Comparison of ENCODE assay signal across 1 cellular context in the genomic region with DNA sequence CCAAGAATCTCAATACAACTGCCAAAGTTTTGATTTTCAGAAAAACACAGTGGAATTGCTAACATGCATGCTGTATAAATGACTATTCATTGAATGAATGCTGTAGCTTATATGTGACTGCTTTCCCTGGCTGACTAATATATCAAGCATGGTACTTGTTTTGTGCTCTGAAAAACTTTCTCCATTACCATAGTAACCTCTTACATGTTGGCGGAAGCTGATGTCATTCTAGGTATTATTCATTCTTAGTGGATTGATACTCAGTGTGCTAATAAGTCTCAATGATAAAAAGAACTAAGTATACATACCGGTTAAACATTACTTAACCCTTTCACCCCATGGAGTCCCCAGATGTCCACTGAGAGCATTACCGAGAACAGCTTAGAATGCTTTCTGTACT.
TF ChIP-seq lines count a peak whose summit lies in the region.

No MANE protein-coding gene starts in this region.

TF ChIP-seq in GM12878, 131 proteins besides CTCF, POLR2A, EP300 and RAD21 (continued from another document):
- no peak for TF ChIP-seq SMAD1 (IDR thresholded peaks at IDR 0.05; ENCODE audit: low read depth, partially characterized antibody)
- peak; percentile 29; the same call in 1 of the 2 replicates for TF ChIP-seq MTA2 (IDR thresholded peaks at IDR 0.05; ENCODE audit: low read depth)
- TF ChIP-seq ATF7 (IDR thresholded peaks at IDR 0.05; ENCODE audit: low read depth) = peak; percentile 85
- no peak for TF ChIP-seq TAF1 (IDR thresholded peaks at IDR 0.05; ENCODE audit: borderline replicate concordance, low read depth, low read length)
- TF ChIP-seq RUNX3 (IDR thresholded peaks at IDR 0.05; ENCODE audit: low read length) = no peak
- TF ChIP-seq, protein P1, sequence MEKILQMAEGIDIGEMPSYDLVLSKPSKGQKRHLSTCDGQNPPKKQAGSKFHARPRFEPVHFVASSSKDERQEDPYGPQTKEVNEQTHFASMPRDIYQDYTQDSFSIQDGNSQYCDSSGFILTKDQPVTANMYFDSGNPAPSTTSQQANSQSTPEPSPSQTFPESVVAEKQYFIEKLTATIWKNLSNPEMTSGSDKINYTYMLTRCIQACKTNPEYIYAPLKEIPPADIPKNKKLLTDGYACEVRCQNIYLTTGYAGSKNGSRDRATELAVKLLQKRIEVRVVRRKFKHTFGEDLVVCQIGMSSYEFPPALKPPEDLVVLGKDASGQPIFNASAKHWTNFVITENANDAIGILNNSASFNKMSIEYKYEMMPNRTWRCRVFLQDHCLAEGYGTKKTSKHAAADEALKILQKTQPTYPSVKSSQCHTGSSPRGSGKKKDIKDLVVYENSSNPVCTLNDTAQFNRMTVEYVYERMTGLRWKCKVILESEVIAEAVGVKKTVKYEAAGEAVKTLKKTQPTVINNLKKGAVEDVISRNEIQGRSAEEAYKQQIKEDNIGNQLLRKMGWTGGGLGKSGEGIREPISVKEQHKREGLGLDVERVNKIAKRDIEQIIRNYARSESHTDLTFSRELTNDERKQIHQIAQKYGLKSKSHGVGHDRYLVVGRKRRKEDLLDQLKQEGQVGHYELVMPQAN (conservative IDR thresholded peaks at IDR 0.05) = no peak
- TF ChIP-seq DPF2 (IDR thresholded peaks at IDR 0.05) = peak; percentile 71
- TF ChIP-seq, protein P2, sequence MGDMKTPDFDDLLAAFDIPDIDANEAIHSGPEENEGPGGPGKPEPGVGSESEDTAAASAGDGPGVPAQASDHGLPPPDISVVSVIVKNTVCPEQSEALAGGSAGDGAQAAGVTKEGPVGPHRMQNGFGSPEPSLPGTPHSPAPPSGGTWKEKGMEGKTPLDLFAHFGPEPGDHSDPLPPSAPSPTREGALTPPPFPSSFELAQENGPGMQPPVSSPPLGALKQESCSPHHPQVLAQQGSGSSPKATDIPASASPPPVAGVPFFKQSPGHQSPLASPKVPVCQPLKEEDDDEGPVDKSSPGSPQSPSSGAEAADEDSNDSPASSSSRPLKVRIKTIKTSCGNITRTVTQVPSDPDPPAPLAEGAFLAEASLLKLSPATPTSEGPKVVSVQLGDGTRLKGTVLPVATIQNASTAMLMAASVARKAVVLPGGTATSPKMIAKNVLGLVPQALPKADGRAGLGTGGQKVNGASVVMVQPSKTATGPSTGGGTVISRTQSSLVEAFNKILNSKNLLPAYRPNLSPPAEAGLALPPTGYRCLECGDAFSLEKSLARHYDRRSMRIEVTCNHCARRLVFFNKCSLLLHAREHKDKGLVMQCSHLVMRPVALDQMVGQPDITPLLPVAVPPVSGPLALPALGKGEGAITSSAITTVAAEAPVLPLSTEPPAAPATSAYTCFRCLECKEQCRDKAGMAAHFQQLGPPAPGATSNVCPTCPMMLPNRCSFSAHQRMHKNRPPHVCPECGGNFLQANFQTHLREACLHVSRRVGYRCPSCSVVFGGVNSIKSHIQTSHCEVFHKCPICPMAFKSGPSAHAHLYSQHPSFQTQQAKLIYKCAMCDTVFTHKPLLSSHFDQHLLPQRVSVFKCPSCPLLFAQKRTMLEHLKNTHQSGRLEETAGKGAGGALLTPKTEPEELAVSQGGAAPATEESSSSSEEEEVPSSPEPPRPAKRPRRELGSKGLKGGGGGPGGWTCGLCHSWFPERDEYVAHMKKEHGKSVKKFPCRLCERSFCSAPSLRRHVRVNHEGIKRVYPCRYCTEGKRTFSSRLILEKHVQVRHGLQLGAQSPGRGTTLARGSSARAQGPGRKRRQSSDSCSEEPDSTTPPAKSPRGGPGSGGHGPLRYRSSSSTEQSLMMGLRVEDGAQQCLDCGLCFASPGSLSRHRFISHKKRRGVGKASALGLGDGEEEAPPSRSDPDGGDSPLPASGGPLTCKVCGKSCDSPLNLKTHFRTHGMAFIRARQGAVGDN (IDR thresholded peaks at IDR 0.05) = no peak
